In genomic region chr15:65100427-65100826, GRCh38 we compare ENCODE assay signal across 29 cellular contexts. TPM values are rescaled to one million over a fixed set of nuclear protein-coding genes. Genes with fewer than 3 reads are reported as not detected.
DNase-seq lines count a peak whose midpoint lies in the region; ATAC-seq and TF ChIP-seq lines count a peak whose summit lies in the region.
"Had no signal": no experiment of that assay in that cellular context is flagged by ENCODE, and none has a peak within 500 bp of the region (broad histone marks: within the 10 kb centered on the region; RNA-seq: fewer than 3 reads in every experiment).

No MANE protein-coding gene starts in this region.

- H3K4me1 ChIP-seq in RWPE2 (ENCODE audit: insufficient read depth, poor library complexity, severe bottlenecking) (no peaks in the 10 kb centered on the region), endodermal cell (ENCODE audit: control insufficient read depth, insufficient read depth, low read length) (no peaks in the 10 kb centered on the region)
- H3K4me1 ChIP-seq: A549 had no signal

- H3K9me3 Mint-ChIP-seq in endodermal cell: no peaks in the 10 kb centered on the region
- no peaks in the 10 kb centered on the region for H3K9me3 Mint-ChIP-seq in stimulated activated naive B cell treated with anti-CD40 and anti-IgM and Interleukin-4, amounts not matched to agents 10 μg/mL and 1 μg/mL and 100 μg/mL, for 72 hours
- H3K9me3 Mint-ChIP-seq: CD4-positive, alpha-beta memory T cell; IgD-negative memory B cell had no signal

- no peak overlapping the region for H3K9ac ChIP-seq in endodermal cell (ENCODE audit: extremely low read depth, low read length, poor library complexity, severe bottlenecking)
- H3K9ac ChIP-seq: KMS-11 had no signal

- H3K36me3 ChIP-seq in RWPE2 (ENCODE audit: low read depth) (peaks cover 22% of the 10 kb centered on the region), endodermal cell (ENCODE audit: control insufficient read depth, insufficient read depth, low read length) (peaks cover 30% of the 10 kb centered on the region)

- H3K27me3 Mint-ChIP-seq in endodermal cell (ENCODE audit: insufficient read depth): peaks cover 3% of the 10 kb centered on the region
- H3K27me3 Mint-ChIP-seq in stimulated activated naive B cell treated with anti-CD40 and anti-IgM and Interleukin-4, amounts not matched to agents 10 μg/mL and 1 μg/mL and 100 μg/mL, for 72 hours: no peaks in the 10 kb centered on the region
- H3K27me3 Mint-ChIP-seq: CD4-positive, alpha-beta memory T cell; IgD-negative memory B cell had no signal

- H3K27ac Mint-ChIP-seq in endodermal cell: no peak overlapping the region
- peak overlapping the region; percentile 20 for H3K27ac Mint-ChIP-seq in stimulated activated naive B cell treated with anti-CD40 and anti-IgM and Interleukin-4, amounts not matched to agents 10 μg/mL and 1 μg/mL and 100 μg/mL, for 72 hours
- H3K27ac Mint-ChIP-seq: IgD-negative memory B cell had no signal

- no peak for TF ChIP-seq CTCF in RWPE2 (IDR thresholded peaks at IDR 0.05; ENCODE audit: poor library complexity, severe bottlenecking)
- no peak for TF ChIP-seq CTCF in endodermal cell (conservative IDR thresholded peaks at IDR 0.05)

- no peak overlapping the region for H3K4me3 Mint-ChIP-seq in endodermal cell
- no peak overlapping the region for H3K4me3 Mint-ChIP-seq in stimulated activated naive B cell treated with anti-CD40 and anti-IgM and Interleukin-4, amounts not matched to agents 10 μg/mL and 1 μg/mL and 100 μg/mL, for 72 hours
- H3K4me3 Mint-ChIP-seq: CD4-positive, alpha-beta memory T cell; IgD-negative memory B cell had no signal

- H3K4me3 ChIP-seq in RWPE2 (ENCODE audit: severe bottlenecking) (no peak overlapping the region), endodermal cell (ENCODE audit: low read length) (no peak overlapping the region)
- H3K4me3 ChIP-seq: A549, GM12878 had no signal

- H3K27ac ChIP-seq in RWPE2 (ENCODE audit: poor library complexity, severe bottlenecking) (no peak overlapping the region), endodermal cell (ENCODE audit: low read depth, low read length) (no peak overlapping the region)
- H3K27ac ChIP-seq: A549, KMS-11 had no signal

- H3K36me3 Mint-ChIP-seq in endodermal cell (ENCODE audit: low read depth): peaks cover 21% of the 10 kb centered on the region
- peaks cover 42 to 67% of the 10 kb centered on the region in 2 donors for H3K36me3 Mint-ChIP-seq in stimulated activated naive B cell treated with anti-CD40 and anti-IgM and Interleukin-4, amounts not matched to agents 10 μg/mL and 1 μg/mL and 100 μg/mL, for 72 hours

- peak; percentile 52 for DNase-seq in RWPE2 (ENCODE audit: low spot score)
- DNase-seq in endodermal cell: peak; percentile 33
- peak; percentile 89 for DNase-seq in mesenteric fat pad (ENCODE audit: low spot score)
- DNase-seq in stimulated activated naive B cell treated with anti-CD40 and anti-IgM and Interleukin-4, amounts not matched to agents 10 μg/mL and 1 μg/mL and 100 μg/mL, for 72 hours: no peak
- no peak for DNase-seq in AG08395 (ENCODE audit: low spot score)
- DNase-seq in NCI-H1436 (lab: John Stamatoyannopoulos, UW): no peak
- DNase-seq in OCI-M1 (lab: John Stamatoyannopoulos, UW): no peak
- DNase-seq: C1 segment of cervical spinal cord; Caco-2; CD4-positive, alpha-beta memory T cell; DMS79; EL; GDM1; HCEC 1CT; MM.1S; NCI-H1417; NCI-H1694 treated with DMSO at 0.1 percent for 48 hours; NCI-H2081 treated with DMSO at 0.1 percent for 48 hours; NCI-H2171; NCI-H226; NCI-H510A; NCI-H69 had no signal

- H3K27me3 ChIP-seq in RWPE2 (ENCODE audit: insufficient read depth, poor library complexity, severe bottlenecking) (no peaks in the 10 kb centered on the region), endodermal cell (ENCODE audit: control insufficient read depth, insufficient read depth, low read length, poor library complexity, severe bottlenecking) (no peaks in the 10 kb centered on the region)

- peaks cover 4% of the 10 kb centered on the region for H3K4me1 Mint-ChIP-seq in endodermal cell
- H3K4me1 Mint-ChIP-seq in stimulated activated naive B cell treated with anti-CD40 and anti-IgM and Interleukin-4, amounts not matched to agents 10 μg/mL and 1 μg/mL and 100 μg/mL, for 72 hours: peaks cover 2 to 6% of the 10 kb centered on the region in 2 donors

- H3K9me3 ChIP-seq in RWPE2 (ENCODE audit: severe bottlenecking) (no peaks in the 10 kb centered on the region), endodermal cell (ENCODE audit: control insufficient read depth, low read length) (no peaks in the 10 kb centered on the region)
- H3K9me3 ChIP-seq: A549, Caco-2 had no signal

- 89% methylated on average over 7 of the region's 7 CpGs; no CpG with 5 or more reads in 1 of the 2 experiments for WGBS in endodermal cell (ENCODE audit: insufficient coverage in 1 of 2, insufficient read length in 1 of 2), 2 experiments

- no peak for ATAC-seq in RWPE2 (ENCODE audit: low read depth)
- no peak for ATAC-seq in stimulated activated naive B cell treated with anti-CD40 and anti-IgM and Interleukin-4, amounts not matched to agents 10 μg/mL and 1 μg/mL and 100 μg/mL, for 72 hours (replicated peaks)
- ATAC-seq: A549, GM12878, Panc1, SK-N-SH treated with all-trans-retinoic acid at 6 μM for 48 hours had no signal

RNA-seq across cellular contexts. Expression of gene UBAP1L, which starts 14.6 kb away (rescaled TPM):
- 1 to 10 TPM; 3.4 to 4.2 TPM for total RNA-seq in endodermal cell
- polyA plus RNA-seq in endodermal cell (2013, experiment 1 of 2): 2.7 TPM
- polyA plus RNA-seq in endodermal cell (2013, experiment 2 of 2): 3.1 TPM
- 3.9 TPM for total RNA-seq in mesenteric fat pad

RNA-seq across cellular contexts. Expression of gene KBTBD13, which starts 23.9 kb away (rescaled TPM):
- total RNA-seq in endodermal cell (not detected), mesenteric fat pad (not detected)
- not detected for polyA plus RNA-seq in endodermal cell (2013, experiment 1 of 2)
- not detected for polyA plus RNA-seq in endodermal cell (2013, experiment 2 of 2)
- total RNA-seq: Caco-2; CD4-positive, alpha-beta memory T cell; H1 had no signal
- polyA plus RNA-seq: A549; CD4-positive, alpha-beta memory T cell; GM12878; H1; IgD-negative memory B cell had no signal

RNA-seq across cellular contexts. Expression of gene RASL12, which starts 32.6 kb away (rescaled TPM):
- 10 to 100 TPM; 27.2 TPM for total RNA-seq in endodermal cell
- polyA plus RNA-seq in endodermal cell (2013, experiment 1 of 2): 11.5 TPM
- 11.1 TPM for polyA plus RNA-seq in endodermal cell (2013, experiment 2 of 2)
- 4.7 TPM for total RNA-seq in mesenteric fat pad
- total RNA-seq: CD4-positive, alpha-beta memory T cell had no signal
- polyA plus RNA-seq: CD4-positive, alpha-beta memory T cell; GM12878; IgD-negative memory B cell had no signal

RNA-seq across cellular contexts. Expression of gene PDCD7, which starts 33.2 kb away (rescaled TPM):
- total RNA-seq in endodermal cell (10 to 100 TPM; 25.4 to 33.1 TPM), mesenteric fat pad (22.9 TPM)
- polyA plus RNA-seq in endodermal cell (2013, experiment 1 of 2): 25.7 TPM
- 20.7 TPM for polyA plus RNA-seq in endodermal cell (2013, experiment 2 of 2)

RNA-seq across cellular contexts. Expression of gene SLC51B, which starts 55.2 kb away (rescaled TPM):
- not detected for total RNA-seq in endodermal cell
- polyA plus RNA-seq in endodermal cell (2013, experiment 1 of 2): not detected
- polyA plus RNA-seq in endodermal cell (2013, experiment 2 of 2): not detected
- total RNA-seq in mesenteric fat pad: not detected
- total RNA-seq: CD4-positive, alpha-beta memory T cell; H1 had no signal
- polyA plus RNA-seq: CD4-positive, alpha-beta memory T cell; H1; IgD-negative memory B cell had no signal

Comparison
In these comparisons a context has a peak if more than half of its experiments do, and no peak if none do; other contexts are left out.
1. DNase-seq: peak in RWPE2 (single experiment), endodermal cell (single experiment) and mesenteric fat pad (single experiment); none in stimulated activated naive B cell treated with anti-CD40 and anti-IgM and Interleukin-4, amounts not matched to agents 10 μg/mL and 1 μg/mL and 100 μg/mL, for 72 hours (single experiment), AG08395 (single experiment), NCI-H1436 (single experiment) and OCI-M1 (single experiment).